ENCODE assay signal across 10 cellular contexts in the genomic region with DNA sequence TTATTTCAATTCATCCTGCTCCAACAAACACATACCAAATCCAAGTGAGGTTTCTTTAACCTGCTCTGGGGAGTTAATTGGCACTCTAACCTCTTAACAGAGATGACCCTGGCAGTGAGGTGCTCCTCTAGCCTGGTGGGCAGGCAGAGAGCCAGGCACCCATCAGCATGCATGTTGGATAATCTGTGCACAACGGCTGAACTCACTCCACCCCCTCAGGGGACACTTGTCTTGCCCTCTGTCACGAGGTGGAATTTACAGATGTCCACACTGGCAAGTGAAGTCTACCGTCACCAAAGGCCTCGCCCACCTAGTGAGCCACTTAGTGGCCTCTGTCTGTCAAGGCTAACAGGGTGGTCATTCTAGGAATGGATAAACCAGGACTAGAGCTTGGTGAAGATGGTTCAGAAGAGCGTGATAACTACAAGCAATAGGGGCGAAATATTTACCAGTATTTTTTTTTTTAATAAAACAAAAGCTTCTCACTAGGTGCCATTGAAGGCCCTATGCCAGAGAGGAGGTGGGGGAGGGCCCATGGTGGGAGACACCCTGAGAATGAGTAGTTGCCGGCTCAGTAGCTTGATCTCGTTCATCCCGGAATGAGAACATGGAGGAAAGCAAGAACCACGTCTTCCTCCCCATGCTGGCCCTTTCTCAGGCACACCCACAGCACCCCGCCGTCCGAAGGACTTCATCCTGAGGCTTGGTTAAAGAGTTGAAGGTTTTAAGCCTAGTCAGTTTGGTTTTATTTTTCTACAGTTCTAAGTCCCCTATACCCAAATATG. TPM values are rescaled to one million over a fixed set of nuclear protein-coding genes. Genes with fewer than 3 reads are reported as not detected.
A peak's percentile ranks its signal among the peaks of the same experiment; 100 is the strongest.
DNase-seq lines count a peak whose midpoint lies in the region; ATAC-seq and TF ChIP-seq lines count a peak whose summit lies in the region.
"Had no signal": no experiment of that assay in that cellular context is flagged by ENCODE, and none has a peak within 500 bp of the region (broad histone marks: within the 10 kb centered on the region; RNA-seq: fewer than 3 reads in every experiment).

No MANE protein-coding gene starts in this region.

- WGBS in heart left ventricle, 4 donors: 63 to 74% (median 73%) methylated on average over 13 of the region's 13 CpGs

- H3K27ac ChIP-seq in heart left ventricle (peak overlapping the region in 6 of 12 donors; percentile 6 to 85 (median 50)), right atrium auricular region (peak overlapping the region in 1 of 2 donors; percentile 42), tibial artery (peak overlapping the region; percentile 49 to 61)

- H3K4me3 ChIP-seq in heart left ventricle (no peak overlapping the region), right atrium auricular region (no peak overlapping the region), tibial artery (no peak overlapping the region)

- peaks cover 55% of the 10 kb centered on the region for H3K36me3 Mint-ChIP-seq in activated CD4-positive, alpha-beta memory T cell treated with anti-CD3 and anti-CD28 coated beads for 36 hours

- no peaks in the 10 kb centered on the region for H3K27me3 ChIP-seq in heart left ventricle
- no peaks in the 10 kb centered on the region for H3K27me3 ChIP-seq in right atrium auricular region
- H3K27me3 ChIP-seq in tibial artery: no peaks in the 10 kb centered on the region

- no peaks in the 10 kb centered on the region for H3K9me3 ChIP-seq in heart left ventricle
- no peaks in the 10 kb centered on the region for H3K9me3 ChIP-seq in right atrium auricular region
- H3K9me3 ChIP-seq in tibial artery: no peaks in the 10 kb centered on the region

- H3K27ac Mint-ChIP-seq in activated CD4-positive, alpha-beta memory T cell treated with anti-CD3 and anti-CD28 coated beads for 36 hours: peak overlapping the region; percentile 95

- no peak for TF ChIP-seq POLR2A in heart left ventricle (IDR thresholded peaks at IDR 0.05)

- ATAC-seq in heart left ventricle (peak in 3 of 4 donors; percentile 39 to 70 (median 53)), left ventricle myocardium superior (peak; percentile 53), GM19351 (IDR thresholded peaks at IDR 0.05; ENCODE audit: unreplicated experiment) (no peak), HG03097 (IDR thresholded peaks at IDR 0.05; ENCODE audit: low FRiP score, unreplicated experiment) (no peak), HG03175 (IDR thresholded peaks at IDR 0.05; ENCODE audit: unreplicated experiment) (no peak)

- peaks cover 88% of the 10 kb centered on the region for H3K4me1 Mint-ChIP-seq in activated CD4-positive, alpha-beta memory T cell treated with anti-CD3 and anti-CD28 coated beads for 36 hours (ENCODE audit: low read depth)

- CTCF ChIA-PET in activated CD4-positive, alpha-beta memory T cell treated with anti-CD3 and anti-CD28 coated beads for 36 hours (lab: Charles Lee): interaction anchor here (0.9 to 1.4 kb wide), 3 partner anchors 25 to 39 kb away, joined by 3 to 4 read pairs (median 3); partner anchors contain the start of gene PLD6

- DNase-seq in heart left ventricle (peak; percentile 49 to 76 (median 61)), right atrium auricular region (ENCODE audit: low spot score) (no peak), left ventricle myocardium superior (peak; percentile 68), tibial artery (no peak)
- no peak for DNase-seq in activated CD4-positive, alpha-beta memory T cell treated with anti-CD3 and anti-CD28 coated beads for 36 hours
- DNase-seq: NCI-H774, SHP77 treated with DMSO at 0.1 percent for 48 hours had no signal

- TF ChIP-seq CTCF in heart left ventricle (IDR thresholded peaks at IDR 0.05): no peak
- TF ChIP-seq CTCF in right atrium auricular region (IDR thresholded peaks at IDR 0.05): no peak
- no peak for TF ChIP-seq CTCF in tibial artery (IDR thresholded peaks at IDR 0.05)

- no peaks in the 10 kb centered on the region for H3K27me3 Mint-ChIP-seq in activated CD4-positive, alpha-beta memory T cell treated with anti-CD3 and anti-CD28 coated beads for 36 hours

- H3K4me3 Mint-ChIP-seq in activated CD4-positive, alpha-beta memory T cell treated with anti-CD3 and anti-CD28 coated beads for 36 hours: peak overlapping the region; percentile 60

- H3K4me1 ChIP-seq in heart left ventricle: peaks cover 0 to 63% (median 37%) of the 10 kb centered on the region in 12 donors
- H3K4me1 ChIP-seq in right atrium auricular region: peaks cover 0 to 43% of the 10 kb centered on the region in 2 donors
- peaks cover 0 to 20% (median 12%) of the 10 kb centered on the region in 4 donors for H3K4me1 ChIP-seq in tibial artery

- no peaks in the 10 kb centered on the region for H3K9me3 Mint-ChIP-seq in activated CD4-positive, alpha-beta memory T cell treated with anti-CD3 and anti-CD28 coated beads for 36 hours

- intact Hi-C loops in heart left ventricle (cut with DNase I): loop anchor here in 1 of 10 donors (10.0 kb wide), 1 partner anchor 54 kb away; the partner anchor contains the start of gene FLCN
- intact Hi-C loops in activated CD4-positive, alpha-beta memory T cell treated with anti-CD3 and anti-CD28 coated beads for 36 hours (cut with micrococcal nuclease): loop anchor here (10.0 kb wide), 1 partner anchor 66 kb away; no protein-coding TSS in a partner anchor
- intact Hi-C loops in left ventricle myocardium superior (cut with micrococcal nuclease): no loop called here
- intact Hi-C loops in tibial artery (cut with DNase I; ENCODE audit: low total_unique reads): no loop called here

- POLR2A ChIA-PET in activated CD4-positive, alpha-beta memory T cell treated with anti-CD3 and anti-CD28 coated beads for 36 hours (lab: Charles Lee): interaction anchor here (1.2 kb wide), 1 partner anchor 11 kb away, joined by 4 read pairs; no protein-coding TSS in a partner anchor

- peaks cover 0 to 98% (median 86%) of the 10 kb centered on the region in 9 donors for H3K36me3 ChIP-seq in heart left ventricle
- H3K36me3 ChIP-seq in right atrium auricular region: peaks cover 70% of the 10 kb centered on the region
- peaks cover 81 to 99% (median 84%) of the 10 kb centered on the region in 3 donors for H3K36me3 ChIP-seq in tibial artery

RNA-seq across cellular contexts. Expression of gene PLD6, which starts 25.2 kb away (rescaled TPM):
- 10 to 100 TPM in 3 of 9 donors, 1 to 10 TPM in 6; 5.1 to 11.8 (median 7.1) TPM for total RNA-seq in heart left ventricle
- 1 to 10 TPM; 3.8 to 4.7 TPM for polyA plus RNA-seq in heart left ventricle
- total RNA-seq in right atrium auricular region: 1 to 10 TPM; 3.1 to 6.8 TPM
- total RNA-seq in activated CD4-positive, alpha-beta memory T cell treated with anti-CD3 and anti-CD28 coated beads for 36 hours: 1 to 10 TPM; 9.3 to 9.4 TPM
- total RNA-seq in left ventricle myocardium superior: 11.5 TPM

RNA-seq across cellular contexts. Expression of gene FLCN, which starts 56.0 kb away (rescaled TPM):
- total RNA-seq in heart left ventricle (100 to 1,000 TPM in 1 of 9 donors, 10 to 100 TPM in 8; 26.5 to 120 (median 32.6) TPM), right atrium auricular region (10 to 100 TPM; 22.7 to 23.7 TPM), left ventricle myocardium superior (63.3 TPM)
- polyA plus RNA-seq in heart left ventricle: 10 to 100 TPM; 21.1 to 44.3 TPM
- total RNA-seq in activated CD4-positive, alpha-beta memory T cell treated with anti-CD3 and anti-CD28 coated beads for 36 hours: 10 to 100 TPM; 24.0 to 24.6 TPM

Comparison
In these comparisons a context has a peak if more than half of its experiments do, and no peak if none do; other contexts are left out.
1. DNase-seq: peak in heart left ventricle (5 of 5) and left ventricle myocardium superior (single experiment); none in right atrium auricular region (single experiment), activated CD4-positive, alpha-beta memory T cell treated with anti-CD3 and anti-CD28 coated beads for 36 hours (single experiment) and tibial artery (0 of 2).
2. ATAC-seq: peak in heart left ventricle (3 of 4) and left ventricle myocardium superior (single experiment); none in GM19351 (single experiment), HG03097 (single experiment) and HG03175 (single experiment).